Comparison of ENCODE assay signal across 21 cellular contexts in the genomic region with DNA sequence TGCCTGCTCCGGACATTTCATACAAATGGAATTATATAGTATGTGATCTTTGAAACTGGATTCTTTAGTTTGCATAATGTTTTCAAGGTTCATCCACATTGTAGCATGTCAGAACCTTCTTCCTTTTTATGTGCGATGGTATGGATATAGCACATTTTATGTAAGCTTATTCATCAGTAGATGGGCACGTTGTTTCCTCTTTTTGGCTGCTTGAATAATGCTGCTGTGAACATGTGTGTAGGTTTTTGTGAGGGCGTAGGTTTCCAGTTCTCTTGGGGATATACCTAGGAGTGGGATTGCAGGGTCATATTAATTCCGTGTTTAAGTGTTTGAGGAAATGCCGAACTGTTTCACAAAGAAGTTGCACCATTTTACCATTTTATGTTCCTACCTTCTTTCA.
"Had no signal": no experiment of that assay in that cellular context is flagged by ENCODE, and none has a peak within 500 bp of the region (broad histone marks: within the 10 kb centered on the region; RNA-seq: fewer than 3 reads in every experiment).

No MANE protein-coding gene starts in this region.

- FAIRE-seq: colon had no signal

- H3K27ac ChIP-seq: esophagus muscularis mucosa, right atrium auricular region, tibial nerve, vagina, VCaP had no signal

- ATAC-seq: activated CD4-positive, alpha-beta T cell treated with anti-CD3 and anti-CD28 coated beads for 36 hours; stimulated activated naive B cell treated with anti-CD40 and anti-IgM and Interleukin-4, amounts not matched to agents 10 μg/mL and 1 μg/mL and 100 μg/mL, for 72 hours had no signal

- H3K4me3 ChIP-seq: esophagus muscularis mucosa, right atrium auricular region, tibial nerve, vagina had no signal

- H3K9me3 Mint-ChIP-seq: activated CD4-positive, alpha-beta memory T cell treated with anti-CD3 and anti-CD28 coated beads, Interleukin-2, amount 10 ng/mL, durations not matched to agents 7 days and 5 days; nephron; stimulated activated naive B cell treated with anti-CD40 and anti-IgM and Interleukin-4, amounts not matched to agents 10 μg/mL and 1 μg/mL and 100 μg/mL, for 72 hours had no signal

- DNase-seq: activated CD4-positive, alpha-beta memory T cell treated with anti-CD3 and anti-CD28 coated beads, Interleukin-2, amount 10 ng/mL, durations not matched to agents 7 days and 5 days; activated CD4-positive, alpha-beta T cell treated with anti-CD3 and anti-CD28 coated beads for 36 hours; activated gamma-delta T cell treated with Interleukin-2 at 50 U/mL for 16 hours; amniotic stem cell; glutamatergic neuron; kidney glomerular epithelial cell; mesendoderm; stimulated activated CD4-positive, alpha-beta T cell treated with anti-CD3 and anti-CD28 coated beads, Interleukin-15, amount 100 ng/mL, for 24 hours; stimulated activated CD4-positive, alpha-beta T cell treated with anti-CD3 and anti-CD28 coated beads, Interleukin-4, amount 100 ng/mL, for 1 hour; stimulated activated naive B cell treated with anti-CD40 and anti-IgM and Interleukin-4, amounts not matched to agents 10 μg/mL and 1 μg/mL and 100 μg/mL, for 72 hours; substantia nigra; T1000 had no signal

- H3K27me3 ChIP-seq: esophagus muscularis mucosa, right atrium auricular region, tibial nerve, vagina had no signal

- H3K27me3 Mint-ChIP-seq: activated CD4-positive, alpha-beta T cell treated with anti-CD3 and anti-CD28 coated beads for 36 hours; activated naive CD8-positive, alpha-beta T cell; progenitor cell of endocrine pancreas; stimulated activated naive B cell treated with anti-CD40 and anti-IgM and Interleukin-4, amounts not matched to agents 10 μg/mL and 1 μg/mL and 100 μg/mL, for 72 hours had no signal

- H3K27ac Mint-ChIP-seq: activated CD4-positive, alpha-beta memory T cell treated with anti-CD3 and anti-CD28 coated beads, Interleukin-2, amount 10 ng/mL, durations not matched to agents 7 days and 5 days; activated CD4-positive, alpha-beta T cell treated with anti-CD3 and anti-CD28 coated beads for 36 hours; activated naive CD8-positive, alpha-beta T cell; progenitor cell of endocrine pancreas; stimulated activated naive B cell treated with anti-CD40 and anti-IgM and Interleukin-4, amounts not matched to agents 10 μg/mL and 1 μg/mL and 100 μg/mL, for 72 hours had no signal

- H3K4me3 Mint-ChIP-seq: activated CD4-positive, alpha-beta memory T cell treated with anti-CD3 and anti-CD28 coated beads, Interleukin-2, amount 10 ng/mL, durations not matched to agents 7 days and 5 days; activated CD4-positive, alpha-beta T cell treated with anti-CD3 and anti-CD28 coated beads for 36 hours; activated naive CD8-positive, alpha-beta T cell; nephron; stimulated activated naive B cell treated with anti-CD40 and anti-IgM and Interleukin-4, amounts not matched to agents 10 μg/mL and 1 μg/mL and 100 μg/mL, for 72 hours had no signal

- H3K9me3 ChIP-seq: esophagus muscularis mucosa, right atrium auricular region, tibial nerve, vagina had no signal
